ENCODE assay signal across 3 cellular contexts in the genomic region with DNA sequence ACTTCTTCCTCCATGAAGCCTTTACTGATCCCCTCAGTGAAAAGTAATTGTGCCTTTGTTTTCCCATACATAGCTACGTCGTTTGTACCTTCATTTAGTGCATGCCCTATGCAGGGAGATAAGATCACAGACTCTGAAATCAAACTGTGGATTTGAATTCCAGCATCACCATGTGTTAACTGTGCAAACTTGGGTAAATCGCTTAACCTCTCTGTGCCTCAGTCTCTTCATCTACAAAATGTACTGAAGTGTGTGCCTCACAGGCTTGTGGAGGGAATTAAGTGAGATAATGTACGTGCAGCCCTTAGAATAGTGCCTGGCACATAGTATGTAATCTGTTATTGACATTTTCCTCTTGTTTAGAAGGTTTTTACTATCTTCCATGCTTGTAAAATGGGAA.
TF ChIP-seq lines count a peak whose summit lies in the region.

No MANE protein-coding gene starts in this region.

TF ChIP-seq in liver, 16 proteins besides CTCF, POLR2A, EP300 and RAD21:
- TF ChIP-seq FOXA2 (IDR thresholded peaks at IDR 0.05) (no peak), NR2F2 (IDR thresholded peaks at IDR 0.05) (no peak), JUND (IDR thresholded peaks at IDR 0.05) (no peak), GABPA (IDR thresholded peaks at IDR 0.05 in 1 of 2, conservative IDR thresholded peaks at IDR 0.05 in 1 of 2) (no peak), HNF4A (conservative IDR thresholded peaks at IDR 0.05) (no peak), FOXA1 (IDR thresholded peaks at IDR 0.05) (no peak)
- TF ChIP-seq, protein P1, sequence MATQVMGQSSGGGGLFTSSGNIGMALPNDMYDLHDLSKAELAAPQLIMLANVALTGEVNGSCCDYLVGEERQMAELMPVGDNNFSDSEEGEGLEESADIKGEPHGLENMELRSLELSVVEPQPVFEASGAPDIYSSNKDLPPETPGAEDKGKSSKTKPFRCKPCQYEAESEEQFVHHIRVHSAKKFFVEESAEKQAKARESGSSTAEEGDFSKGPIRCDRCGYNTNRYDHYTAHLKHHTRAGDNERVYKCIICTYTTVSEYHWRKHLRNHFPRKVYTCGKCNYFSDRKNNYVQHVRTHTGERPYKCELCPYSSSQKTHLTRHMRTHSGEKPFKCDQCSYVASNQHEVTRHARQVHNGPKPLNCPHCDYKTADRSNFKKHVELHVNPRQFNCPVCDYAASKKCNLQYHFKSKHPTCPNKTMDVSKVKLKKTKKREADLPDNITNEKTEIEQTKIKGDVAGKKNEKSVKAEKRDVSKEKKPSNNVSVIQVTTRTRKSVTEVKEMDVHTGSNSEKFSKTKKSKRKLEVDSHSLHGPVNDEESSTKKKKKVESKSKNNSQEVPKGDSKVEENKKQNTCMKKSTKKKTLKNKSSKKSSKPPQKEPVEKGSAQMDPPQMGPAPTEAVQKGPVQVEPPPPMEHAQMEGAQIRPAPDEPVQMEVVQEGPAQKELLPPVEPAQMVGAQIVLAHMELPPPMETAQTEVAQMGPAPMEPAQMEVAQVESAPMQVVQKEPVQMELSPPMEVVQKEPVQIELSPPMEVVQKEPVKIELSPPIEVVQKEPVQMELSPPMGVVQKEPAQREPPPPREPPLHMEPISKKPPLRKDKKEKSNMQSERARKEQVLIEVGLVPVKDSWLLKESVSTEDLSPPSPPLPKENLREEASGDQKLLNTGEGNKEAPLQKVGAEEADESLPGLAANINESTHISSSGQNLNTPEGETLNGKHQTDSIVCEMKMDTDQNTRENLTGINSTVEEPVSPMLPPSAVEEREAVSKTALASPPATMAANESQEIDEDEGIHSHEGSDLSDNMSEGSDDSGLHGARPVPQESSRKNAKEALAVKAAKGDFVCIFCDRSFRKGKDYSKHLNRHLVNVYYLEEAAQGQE (IDR thresholded peaks at IDR 0.05) = no peak
- TF ChIP-seq, protein P2, sequence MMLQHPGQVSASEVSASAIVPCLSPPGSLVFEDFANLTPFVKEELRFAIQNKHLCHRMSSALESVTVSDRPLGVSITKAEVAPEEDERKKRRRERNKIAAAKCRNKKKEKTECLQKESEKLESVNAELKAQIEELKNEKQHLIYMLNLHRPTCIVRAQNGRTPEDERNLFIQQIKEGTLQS (IDR thresholded peaks at IDR 0.05) = no peak
TF ChIP-seq in liver: peak in this region for 0.

TF ChIP-seq in HepG2, 621 proteins besides CTCF, POLR2A, EP300 and RAD21 (continues in another document):
- TF ChIP-seq ETV5 (CRISPR knock-in tag; IDR thresholded peaks at IDR 0.05; ENCODE audit: borderline replicate concordance) = no peak
- TF ChIP-seq, protein P3, sequence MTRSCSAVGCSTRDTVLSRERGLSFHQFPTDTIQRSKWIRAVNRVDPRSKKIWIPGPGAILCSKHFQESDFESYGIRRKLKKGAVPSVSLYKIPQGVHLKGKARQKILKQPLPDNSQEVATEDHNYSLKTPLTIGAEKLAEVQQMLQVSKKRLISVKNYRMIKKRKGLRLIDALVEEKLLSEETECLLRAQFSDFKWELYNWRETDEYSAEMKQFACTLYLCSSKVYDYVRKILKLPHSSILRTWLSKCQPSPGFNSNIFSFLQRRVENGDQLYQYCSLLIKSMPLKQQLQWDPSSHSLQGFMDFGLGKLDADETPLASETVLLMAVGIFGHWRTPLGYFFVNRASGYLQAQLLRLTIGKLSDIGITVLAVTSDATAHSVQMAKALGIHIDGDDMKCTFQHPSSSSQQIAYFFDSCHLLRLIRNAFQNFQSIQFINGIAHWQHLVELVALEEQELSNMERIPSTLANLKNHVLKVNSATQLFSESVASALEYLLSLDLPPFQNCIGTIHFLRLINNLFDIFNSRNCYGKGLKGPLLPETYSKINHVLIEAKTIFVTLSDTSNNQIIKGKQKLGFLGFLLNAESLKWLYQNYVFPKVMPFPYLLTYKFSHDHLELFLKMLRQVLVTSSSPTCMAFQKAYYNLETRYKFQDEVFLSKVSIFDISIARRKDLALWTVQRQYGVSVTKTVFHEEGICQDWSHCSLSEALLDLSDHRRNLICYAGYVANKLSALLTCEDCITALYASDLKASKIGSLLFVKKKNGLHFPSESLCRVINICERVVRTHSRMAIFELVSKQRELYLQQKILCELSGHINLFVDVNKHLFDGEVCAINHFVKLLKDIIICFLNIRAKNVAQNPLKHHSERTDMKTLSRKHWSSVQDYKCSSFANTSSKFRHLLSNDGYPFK (CRISPR knock-in tag; IDR thresholded peaks at IDR 0.05; ENCODE audit: borderline replicate concordance) = no peak
- TF ChIP-seq RARA (CRISPR knock-in tag; IDR thresholded peaks at IDR 0.05) = no peak
- TF ChIP-seq ZFP41 (CRISPR knock-in tag; IDR thresholded peaks at IDR 0.05; ENCODE audit: borderline replicate concordance) = no peak
- TF ChIP-seq, protein P1 (IDR thresholded peaks at IDR 0.05; ENCODE audit: borderline replicate concordance in 1 of 2, low read depth in 1 of 2, low read length in 2 of 2) = no peak
- no peak for TF ChIP-seq ZNF772 (CRISPR knock-in tag; IDR thresholded peaks at IDR 0.05)
- TF ChIP-seq, protein P4, sequence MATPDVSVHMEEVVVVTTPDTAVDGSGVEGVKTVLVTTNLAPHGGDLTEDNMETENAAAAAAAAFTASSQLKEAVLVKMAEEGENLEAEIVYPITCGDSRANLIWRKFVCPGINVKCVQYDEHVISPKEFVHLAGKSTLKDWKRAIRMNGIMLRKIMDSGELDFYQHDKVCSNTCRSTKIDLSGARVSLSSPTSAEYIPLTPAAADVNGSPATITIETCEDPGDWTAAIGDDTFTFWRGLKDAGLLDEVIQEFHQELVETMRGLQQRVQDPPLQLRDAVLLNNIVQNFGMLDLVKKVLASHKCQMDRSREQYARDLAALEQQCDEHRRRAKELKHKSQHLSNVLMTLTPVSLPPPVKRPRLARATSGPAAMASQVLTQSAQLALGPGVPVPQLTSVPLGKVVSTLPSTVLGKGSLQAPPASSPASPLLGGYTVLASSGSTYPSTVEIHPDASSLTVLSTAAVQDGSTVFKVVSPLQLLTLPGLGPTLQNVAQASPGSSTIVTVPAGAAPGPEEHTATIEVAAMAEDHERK (CRISPR knock-in tag; IDR thresholded peaks at IDR 0.05; ENCODE audit: low read depth) = no peak
- no peak for TF ChIP-seq KAT2B (IDR thresholded peaks at IDR 0.05; ENCODE audit: borderline replicate concordance, low read depth, low read length)
- no peak for TF ChIP-seq ZNF773 (CRISPR knock-in tag; IDR thresholded peaks at IDR 0.05; ENCODE audit: borderline replicate concordance)
- TF ChIP-seq STAT5B (CRISPR knock-in tag; IDR thresholded peaks at IDR 0.05) = no peak
- no peak for TF ChIP-seq SP1 (IDR thresholded peaks at IDR 0.05)
- TF ChIP-seq SP1 (CRISPR knock-in tag; IDR thresholded peaks at IDR 0.05) = no peak
- TF ChIP-seq ZNF839 (CRISPR knock-in tag; IDR thresholded peaks at IDR 0.05; ENCODE audit: borderline replicate concordance) = no peak
- no peak for TF ChIP-seq ELF3 (CRISPR knock-in tag; IDR thresholded peaks at IDR 0.05)
- no peak for TF ChIP-seq TCF7 (IDR thresholded peaks at IDR 0.05; ENCODE audit: low read depth)
- no peak for TF ChIP-seq FIP1L1 (IDR thresholded peaks at IDR 0.05; ENCODE audit: borderline replicate concordance, insufficient read depth, low read depth, low read length)

TF ChIP-seq in WTC11, 78 proteins besides CTCF, POLR2A, EP300 and RAD21 (continues in another document):
- TF ChIP-seq TEAD1 (CRISPR knock-in tag; IDR thresholded peaks at IDR 0.05) (no peak), RORB (CRISPR knock-in tag; IDR thresholded peaks at IDR 0.05) (no peak), ELF4 (CRISPR knock-in tag; IDR thresholded peaks at IDR 0.05; ENCODE audit: low read depth) (no peak), NFATC4 (CRISPR knock-in tag; IDR thresholded peaks at IDR 0.05) (no peak), NFE2L1 (CRISPR knock-in tag; IDR thresholded peaks at IDR 0.05) (no peak), SMAD3 (CRISPR knock-in tag; IDR thresholded peaks at IDR 0.05; ENCODE audit: borderline replicate concordance) (no peak), MXD4 (CRISPR knock-in tag; IDR thresholded peaks at IDR 0.05; ENCODE audit: borderline replicate concordance) (no peak), ZNF219 (CRISPR knock-in tag; IDR thresholded peaks at IDR 0.05; ENCODE audit: borderline replicate concordance) (no peak), ZNF138 (CRISPR knock-in tag; conservative IDR thresholded peaks at IDR 0.05) (no peak)
- TF ChIP-seq, protein P5, sequence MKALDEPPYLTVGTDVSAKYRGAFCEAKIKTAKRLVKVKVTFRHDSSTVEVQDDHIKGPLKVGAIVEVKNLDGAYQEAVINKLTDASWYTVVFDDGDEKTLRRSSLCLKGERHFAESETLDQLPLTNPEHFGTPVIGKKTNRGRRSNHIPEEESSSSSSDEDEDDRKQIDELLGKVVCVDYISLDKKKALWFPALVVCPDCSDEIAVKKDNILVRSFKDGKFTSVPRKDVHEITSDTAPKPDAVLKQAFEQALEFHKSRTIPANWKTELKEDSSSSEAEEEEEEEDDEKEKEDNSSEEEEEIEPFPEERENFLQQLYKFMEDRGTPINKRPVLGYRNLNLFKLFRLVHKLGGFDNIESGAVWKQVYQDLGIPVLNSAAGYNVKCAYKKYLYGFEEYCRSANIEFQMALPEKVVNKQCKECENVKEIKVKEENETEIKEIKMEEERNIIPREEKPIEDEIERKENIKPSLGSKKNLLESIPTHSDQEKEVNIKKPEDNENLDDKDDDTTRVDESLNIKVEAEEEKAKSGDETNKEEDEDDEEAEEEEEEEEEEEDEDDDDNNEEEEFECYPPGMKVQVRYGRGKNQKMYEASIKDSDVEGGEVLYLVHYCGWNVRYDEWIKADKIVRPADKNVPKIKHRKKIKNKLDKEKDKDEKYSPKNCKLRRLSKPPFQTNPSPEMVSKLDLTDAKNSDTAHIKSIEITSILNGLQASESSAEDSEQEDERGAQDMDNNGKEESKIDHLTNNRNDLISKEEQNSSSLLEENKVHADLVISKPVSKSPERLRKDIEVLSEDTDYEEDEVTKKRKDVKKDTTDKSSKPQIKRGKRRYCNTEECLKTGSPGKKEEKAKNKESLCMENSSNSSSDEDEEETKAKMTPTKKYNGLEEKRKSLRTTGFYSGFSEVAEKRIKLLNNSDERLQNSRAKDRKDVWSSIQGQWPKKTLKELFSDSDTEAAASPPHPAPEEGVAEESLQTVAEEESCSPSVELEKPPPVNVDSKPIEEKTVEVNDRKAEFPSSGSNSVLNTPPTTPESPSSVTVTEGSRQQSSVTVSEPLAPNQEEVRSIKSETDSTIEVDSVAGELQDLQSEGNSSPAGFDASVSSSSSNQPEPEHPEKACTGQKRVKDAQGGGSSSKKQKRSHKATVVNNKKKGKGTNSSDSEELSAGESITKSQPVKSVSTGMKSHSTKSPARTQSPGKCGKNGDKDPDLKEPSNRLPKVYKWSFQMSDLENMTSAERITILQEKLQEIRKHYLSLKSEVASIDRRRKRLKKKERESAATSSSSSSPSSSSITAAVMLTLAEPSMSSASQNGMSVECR (CRISPR knock-in tag; IDR thresholded peaks at IDR 0.05; ENCODE audit: borderline replicate concordance) = no peak
- TF ChIP-seq, protein P6, sequence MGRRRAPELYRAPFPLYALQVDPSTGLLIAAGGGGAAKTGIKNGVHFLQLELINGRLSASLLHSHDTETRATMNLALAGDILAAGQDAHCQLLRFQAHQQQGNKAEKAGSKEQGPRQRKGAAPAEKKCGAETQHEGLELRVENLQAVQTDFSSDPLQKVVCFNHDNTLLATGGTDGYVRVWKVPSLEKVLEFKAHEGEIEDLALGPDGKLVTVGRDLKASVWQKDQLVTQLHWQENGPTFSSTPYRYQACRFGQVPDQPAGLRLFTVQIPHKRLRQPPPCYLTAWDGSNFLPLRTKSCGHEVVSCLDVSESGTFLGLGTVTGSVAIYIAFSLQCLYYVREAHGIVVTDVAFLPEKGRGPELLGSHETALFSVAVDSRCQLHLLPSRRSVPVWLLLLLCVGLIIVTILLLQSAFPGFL (CRISPR knock-in tag; IDR thresholded peaks at IDR 0.05; ENCODE audit: borderline replicate concordance) = no peak
- TF ChIP-seq, protein P7, sequence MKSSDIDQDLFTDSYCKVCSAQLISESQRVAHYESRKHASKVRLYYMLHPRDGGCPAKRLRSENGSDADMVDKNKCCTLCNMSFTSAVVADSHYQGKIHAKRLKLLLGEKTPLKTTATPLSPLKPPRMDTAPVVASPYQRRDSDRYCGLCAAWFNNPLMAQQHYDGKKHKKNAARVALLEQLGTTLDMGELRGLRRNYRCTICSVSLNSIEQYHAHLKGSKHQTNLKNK (CRISPR knock-in tag; IDR thresholded peaks at IDR 0.05) = no peak
- TF ChIP-seq, protein P8, sequence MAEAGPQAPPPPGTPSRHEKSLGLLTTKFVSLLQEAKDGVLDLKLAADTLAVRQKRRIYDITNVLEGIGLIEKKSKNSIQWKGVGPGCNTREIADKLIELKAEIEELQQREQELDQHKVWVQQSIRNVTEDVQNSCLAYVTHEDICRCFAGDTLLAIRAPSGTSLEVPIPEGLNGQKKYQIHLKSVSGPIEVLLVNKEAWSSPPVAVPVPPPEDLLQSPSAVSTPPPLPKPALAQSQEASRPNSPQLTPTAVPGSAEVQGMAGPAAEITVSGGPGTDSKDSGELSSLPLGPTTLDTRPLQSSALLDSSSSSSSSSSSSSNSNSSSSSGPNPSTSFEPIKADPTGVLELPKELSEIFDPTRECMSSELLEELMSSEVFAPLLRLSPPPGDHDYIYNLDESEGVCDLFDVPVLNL (CRISPR knock-in tag; IDR thresholded peaks at IDR 0.05; ENCODE audit: borderline replicate concordance, low read depth) = no peak
- TF ChIP-seq, protein P9, sequence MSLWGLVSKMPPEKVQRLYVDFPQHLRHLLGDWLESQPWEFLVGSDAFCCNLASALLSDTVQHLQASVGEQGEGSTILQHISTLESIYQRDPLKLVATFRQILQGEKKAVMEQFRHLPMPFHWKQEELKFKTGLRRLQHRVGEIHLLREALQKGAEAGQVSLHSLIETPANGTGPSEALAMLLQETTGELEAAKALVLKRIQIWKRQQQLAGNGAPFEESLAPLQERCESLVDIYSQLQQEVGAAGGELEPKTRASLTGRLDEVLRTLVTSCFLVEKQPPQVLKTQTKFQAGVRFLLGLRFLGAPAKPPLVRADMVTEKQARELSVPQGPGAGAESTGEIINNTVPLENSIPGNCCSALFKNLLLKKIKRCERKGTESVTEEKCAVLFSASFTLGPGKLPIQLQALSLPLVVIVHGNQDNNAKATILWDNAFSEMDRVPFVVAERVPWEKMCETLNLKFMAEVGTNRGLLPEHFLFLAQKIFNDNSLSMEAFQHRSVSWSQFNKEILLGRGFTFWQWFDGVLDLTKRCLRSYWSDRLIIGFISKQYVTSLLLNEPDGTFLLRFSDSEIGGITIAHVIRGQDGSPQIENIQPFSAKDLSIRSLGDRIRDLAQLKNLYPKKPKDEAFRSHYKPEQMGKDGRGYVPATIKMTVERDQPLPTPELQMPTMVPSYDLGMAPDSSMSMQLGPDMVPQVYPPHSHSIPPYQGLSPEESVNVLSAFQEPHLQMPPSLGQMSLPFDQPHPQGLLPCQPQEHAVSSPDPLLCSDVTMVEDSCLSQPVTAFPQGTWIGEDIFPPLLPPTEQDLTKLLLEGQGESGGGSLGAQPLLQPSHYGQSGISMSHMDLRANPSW (CRISPR knock-in tag; conservative IDR thresholded peaks at IDR 0.05; ENCODE audit: low read depth) = no peak
